Comparison of ENCODE assay signal across 8 cellular contexts in genomic region chr6:95364016-95364604, GRCh38.
DNase-seq lines count a peak whose midpoint lies in the region; ATAC-seq and TF ChIP-seq lines count a peak whose summit lies in the region.

No MANE protein-coding gene starts in this region.

- H3K27me3 ChIP-seq in hepatocyte = no peaks in the 10 kb centered on the region
- H3K27me3 ChIP-seq in sigmoid colon = no peaks in the 10 kb centered on the region

- no peaks in the 10 kb centered on the region for H3K36me3 Mint-ChIP-seq in activated CD4-positive, alpha-beta memory T cell treated with anti-CD3 and anti-CD28 coated beads, Interleukin-2, amount 10 ng/mL, durations not matched to agents 7 days and 5 days (ENCODE audit: low read depth)

- no peak overlapping the region for H3K27ac Mint-ChIP-seq in activated CD4-positive, alpha-beta memory T cell treated with anti-CD3 and anti-CD28 coated beads, Interleukin-2, amount 10 ng/mL, durations not matched to agents 7 days and 5 days

- H3K9me3 Mint-ChIP-seq in activated CD4-positive, alpha-beta memory T cell treated with anti-CD3 and anti-CD28 coated beads, Interleukin-2, amount 10 ng/mL, durations not matched to agents 7 days and 5 days = no peaks in the 10 kb centered on the region

- H3K27ac ChIP-seq in hepatocyte (no peak overlapping the region), sigmoid colon (no peak overlapping the region)

- TF ChIP-seq CTCF in GM12864 (IDR thresholded peaks at IDR 0.05; ENCODE audit: low read depth, low read length, missing control alignments) = peak; percentile 35
- peak; percentile 58 for TF ChIP-seq CTCF in hepatocyte (IDR thresholded peaks at IDR 0.05; ENCODE audit: poor library complexity)
- no peak for TF ChIP-seq CTCF in sigmoid colon (IDR thresholded peaks at IDR 0.05)

- WGBS in hepatocyte (ENCODE audit: low lambda C conversion rate, missing lambda C conversion rate) = 64% methylated on average over 4 of the region's 4 CpGs
- 66 to 67% methylated on average over 4 of the region's 4 CpGs for WGBS in sigmoid colon, 2 donors

- ATAC-seq in GM21717 (IDR thresholded peaks at IDR 0.05; ENCODE audit: unreplicated experiment) = peak; percentile 92

- H3K4me2 ChIP-seq in hepatocyte = no peak overlapping the region

- TF ChIP-seq EP300 in sigmoid colon (IDR thresholded peaks at IDR 0.05) = no peak

- no peaks in the 10 kb centered on the region for H3K9me3 ChIP-seq in hepatocyte (ENCODE audit: low read depth)
- H3K9me3 ChIP-seq in sigmoid colon = no peaks in the 10 kb centered on the region

- DNase-seq in GM12864 (ENCODE audit: low read depth) (no peak), HuH-7 (ENCODE audit: low spot score) (peak; percentile 19), RPMI8226 (peak; percentile 33), hepatocyte (ENCODE audit: low spot score) (peak; percentile 28), sigmoid colon (no peak)
- DNase-seq in activated effector memory CD4-positive, alpha-beta T cell treated with Interleukin-2 at 50 U/mL for 16 hours = no peak
- no peak for DNase-seq in activated CD4-positive, alpha-beta memory T cell treated with anti-CD3 and anti-CD28 coated beads, Interleukin-2, amount 10 ng/mL, durations not matched to agents 7 days and 5 days

- no peaks in the 10 kb centered on the region for H3K36me3 ChIP-seq in hepatocyte (replicated peaks; ENCODE audit: insufficient read depth, low read depth)
- H3K36me3 ChIP-seq in sigmoid colon = no peaks in the 10 kb centered on the region

- H2AFZ ChIP-seq in hepatocyte = no peak overlapping the region

- no peak overlapping the region for H3K4me3 Mint-ChIP-seq in activated CD4-positive, alpha-beta memory T cell treated with anti-CD3 and anti-CD28 coated beads, Interleukin-2, amount 10 ng/mL, durations not matched to agents 7 days and 5 days

- H4K20me1 ChIP-seq in hepatocyte (ENCODE audit: insufficient read depth, poor library complexity, severe bottlenecking) = no peaks in the 10 kb centered on the region

- no peaks in the 10 kb centered on the region for H3K4me1 ChIP-seq in hepatocyte (ENCODE audit: insufficient read depth)
- no peaks in the 10 kb centered on the region for H3K4me1 ChIP-seq in sigmoid colon

- H3K9me2 ChIP-seq in hepatocyte (replicated peaks; ENCODE audit: insufficient read depth) = no peaks in the 10 kb centered on the region

- no peaks in the 10 kb centered on the region for H3K27me3 Mint-ChIP-seq in activated CD4-positive, alpha-beta memory T cell treated with anti-CD3 and anti-CD28 coated beads, Interleukin-2, amount 10 ng/mL, durations not matched to agents 7 days and 5 days

- CTCF ChIA-PET in activated CD4-positive, alpha-beta memory T cell treated with anti-CD3 and anti-CD28 coated beads, Interleukin-2, amount 10 ng/mL, durations not matched to agents 7 days and 5 days (lab: Charles Lee) = interaction anchor here (1.0 kb wide), 1 partner anchor 55 kb away, joined by 3 read pairs; no protein-coding TSS in a partner anchor

- H3K4me1 Mint-ChIP-seq in activated CD4-positive, alpha-beta memory T cell treated with anti-CD3 and anti-CD28 coated beads, Interleukin-2, amount 10 ng/mL, durations not matched to agents 7 days and 5 days = no peaks in the 10 kb centered on the region

- intact Hi-C loops in sigmoid colon (cut with DNase I) = no loop called here

- TF ChIP-seq POLR2A in sigmoid colon (IDR thresholded peaks at IDR 0.05) = no peak

- no peaks in the 10 kb centered on the region for H3K79me2 ChIP-seq in hepatocyte

- POLR2A ChIA-PET in activated CD4-positive, alpha-beta memory T cell treated with anti-CD3 and anti-CD28 coated beads, Interleukin-2, amount 10 ng/mL, durations not matched to agents 7 days and 5 days (lab: Charles Lee) = no interaction called here

- H3K4me3 ChIP-seq in GM12864 (ENCODE audit: low read depth, low read length) (no peak overlapping the region), hepatocyte (no peak overlapping the region), sigmoid colon (no peak overlapping the region)

Comparison
In these comparisons a context has a peak if more than half of its experiments do, and no peak if none do; other contexts are left out.
1. DNase-seq: peak in HuH-7 (single experiment), RPMI8226 (single experiment) and hepatocyte (single experiment); none in GM12864 (single experiment), sigmoid colon (single experiment), activated effector memory CD4-positive, alpha-beta T cell treated with Interleukin-2 at 50 U/mL for 16 hours (single experiment) and activated CD4-positive, alpha-beta memory T cell treated with anti-CD3 and anti-CD28 coated beads, Interleukin-2, amount 10 ng/mL, durations not matched to agents 7 days and 5 days (single experiment).
2. CTCF ChIP-seq: peak in GM12864 (single experiment) and hepatocyte (single experiment); none in sigmoid colon (0 of 4).